In the genomic region with DNA sequence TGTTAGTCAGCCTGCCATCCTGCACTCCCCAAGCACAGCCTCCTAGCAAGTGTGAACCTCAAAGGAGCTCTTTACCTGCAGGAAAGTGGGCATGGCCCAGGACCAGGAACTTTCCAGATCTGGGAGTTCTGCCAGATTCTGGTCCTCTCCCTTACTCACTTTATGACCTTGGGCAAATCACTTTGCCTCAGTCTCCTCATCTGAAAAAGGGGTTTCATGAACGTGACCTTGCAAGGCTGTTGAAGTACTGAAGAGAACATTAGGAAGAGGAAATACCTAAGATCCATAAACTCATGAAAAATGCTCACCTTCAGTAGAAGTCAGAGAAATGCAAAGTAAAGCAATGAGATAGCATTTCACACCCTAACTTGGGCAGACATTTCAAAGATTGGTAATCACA, we compare ENCODE assay signal across 17 cellular contexts. TPM values are rescaled to one million over a fixed set of nuclear protein-coding genes. Genes with fewer than 3 reads are reported as not detected.
DNase-seq lines count a peak whose midpoint lies in the region; ATAC-seq and TF ChIP-seq lines count a peak whose summit lies in the region.
"Had no signal": no experiment of that assay in that cellular context is flagged by ENCODE, and none has a peak within 500 bp of the region (broad histone marks: within the 10 kb centered on the region; RNA-seq: fewer than 3 reads in every experiment).

No MANE protein-coding gene starts in this region.

- H3K4me3 ChIP-seq in mucosa of descending colon (no peak overlapping the region), PC-3 (ENCODE audit: low read length) (no peak overlapping the region)
- H3K4me3 ChIP-seq: BLaER1, GM23248 had no signal

- intact Hi-C loops in mucosa of descending colon (cut with DNase I, micrococcal nuclease), result no loop called here
- intact Hi-C loops in PC-3 (cut with micrococcal nuclease), result no loop called here

- H3K27ac Mint-ChIP-seq in H9 (no peak overlapping the region; a peak in 1 of 7 replicates), T-cell (no peak overlapping the region)
- H3K27ac Mint-ChIP-seq: B cell; CD4-positive, CD25-positive, alpha-beta regulatory T cell; CD8-positive, alpha-beta T cell had no signal

- H3K4ac ChIP-seq in H9 (ENCODE audit: low read depth, low read length), result no peak overlapping the region

- no peaks in the 10 kb centered on the region for H3K27me3 ChIP-seq in H9 (ENCODE audit: insufficient read depth, low read length)
- no peaks in the 10 kb centered on the region for H3K27me3 ChIP-seq in PC-3 (ENCODE audit: low read length)
- H3K27me3 ChIP-seq: BLaER1 had no signal

- H3K9me3 ChIP-seq in H9 (ENCODE audit: control insufficient read depth, low read depth, low read length) (no peaks in the 10 kb centered on the region), mucosa of descending colon (no peaks in the 10 kb centered on the region), PC-3 (ENCODE audit: low read length) (no peaks in the 10 kb centered on the region)
- H3K9me3 ChIP-seq: BLaER1, Caco-2 had no signal

- H2BK5ac ChIP-seq in H9 (ENCODE audit: insufficient read length, low read length), result peak overlapping the region; percentile 3

- H3K4me1 Mint-ChIP-seq in H9 (no peaks in the 10 kb centered on the region), T-cell (no peaks in the 10 kb centered on the region)
- H3K4me1 Mint-ChIP-seq: B cell; CD4-positive, CD25-positive, alpha-beta regulatory T cell had no signal

- POLR2A ChIA-PET in RWPE1 (lab: Yijun Ruan, JAX; ENCODE audit: low non-redundant PET), result no interaction called here
- POLR2A ChIA-PET in T-cell (lab: Charles Lee), result no interaction called here
- POLR2A ChIA-PET in PC-3 (lab: Charles Lee; ENCODE audit: unreplicated experiment), result no interaction called here

- no peak overlapping the region for H2BK12ac ChIP-seq in H9 (ENCODE audit: insufficient read length, low read depth, low read length)

- no peak overlapping the region for H3K18ac ChIP-seq in H9 (ENCODE audit: insufficient read length, low read depth, low read length)

- H3K23me2 ChIP-seq in H9 (ENCODE audit: insufficient read length, low read depth, low read length, poor library complexity, severe bottlenecking), result no peaks in the 10 kb centered on the region

- H3K23ac ChIP-seq in H9 (ENCODE audit: insufficient read length, low read depth, low read length), result no peak overlapping the region

- H3K79me2 ChIP-seq in H9 (ENCODE audit: insufficient read depth, low read length) (no peaks in the 10 kb centered on the region), PC-3 (ENCODE audit: low read length) (no peaks in the 10 kb centered on the region)

- no peak overlapping the region for H4K5ac ChIP-seq in H9 (ENCODE audit: insufficient read length, low read depth, low read length)

- H3K36me3 ChIP-seq in mucosa of descending colon (ENCODE audit: low read depth) (no peaks in the 10 kb centered on the region), PC-3 (ENCODE audit: low read depth, low read length) (peaks cover 54% of the 10 kb centered on the region)

- H2AK5ac ChIP-seq in H9 (ENCODE audit: insufficient read length, low read length), result no peak overlapping the region

- no CpG with 5 or more reads among the region's 1 CpG for WGBS in H9 (ENCODE audit: extremely low coverage, insufficient read length, low lambda C conversion rate)

- H3F3A ChIP-seq in PC-3 (ENCODE audit: low read length, unreplicated experiment), result no peaks in the 10 kb centered on the region

- H3K4me2 ChIP-seq in H9 (ENCODE audit: insufficient read depth, insufficient read length, low read length), result no peak overlapping the region
- H3K4me2 ChIP-seq in PC-3 (ENCODE audit: low read length), result no peak overlapping the region
- H3K4me2 ChIP-seq: BLaER1 had no signal

- no peak overlapping the region for H4K8ac ChIP-seq in H9 (replicated peaks; ENCODE audit: insufficient read length, low read depth, low read length)

- DNase-seq in H9 (no peak), RWPE1 (ENCODE audit: low spot score) (no peak), mucosa of descending colon (no peak), T-cell (no peak), PC-3 (no peak)
- DNase-seq in activated CD8-positive, alpha-beta memory T cell treated with anti-CD3 and anti-CD28 coated beads for 24 hours, result no peak
- DNase-seq: Caco-2; CD4-positive, CD25-positive, alpha-beta regulatory T cell; CD8-positive, alpha-beta T cell; DMS153; DND-41; GM23248; H7 had no signal

- H2AFZ ChIP-seq in H9 (ENCODE audit: low read length) (no peak overlapping the region), PC-3 (ENCODE audit: low read length) (no peak overlapping the region)
- H2AFZ ChIP-seq: GM23248 had no signal

- no peak overlapping the region for H2BK15ac ChIP-seq in H9 (ENCODE audit: low read depth, low read length)

- H3K27ac ChIP-seq in H9 (ENCODE audit: insufficient read length, low read depth, low read length) (no peak overlapping the region), RWPE1 (peak overlapping the region; percentile 13; the same call in 1 of the 2 replicates), PC-3 (ENCODE audit: low read length) (no peak overlapping the region)
- H3K27ac ChIP-seq: BLaER1, C4-2B, GM23248 had no signal

- no peak overlapping the region for H3K9ac ChIP-seq in H9 (ENCODE audit: extremely low read depth, insufficient read length, low read length)
- no peak overlapping the region for H3K9ac ChIP-seq in PC-3 (ENCODE audit: low read length)
- H3K9ac ChIP-seq: BLaER1, GM23248 had no signal

- H3K79me1 ChIP-seq in H9 (ENCODE audit: insufficient read depth, low read depth, low read length, poor library complexity, severe bottlenecking), result no peaks in the 10 kb centered on the region

- H2BK120ac ChIP-seq in H9 (ENCODE audit: low read depth, low read length, poor library complexity, severe bottlenecking), result no peak overlapping the region

- H3K4me1 ChIP-seq in H9 (ENCODE audit: insufficient read depth, low read length), result no peaks in the 10 kb centered on the region
- no peaks in the 10 kb centered on the region for H3K4me1 ChIP-seq in mucosa of descending colon (ENCODE audit: low read depth)
- no peaks in the 10 kb centered on the region for H3K4me1 ChIP-seq in PC-3 (ENCODE audit: insufficient read depth, low read length)
- H3K4me1 ChIP-seq: Caco-2 had no signal

- TF ChIP-seq CTCF in H9 (conservative IDR thresholded peaks at IDR 0.05) (no peak), RWPE1 (conservative IDR thresholded peaks at IDR 0.05; ENCODE audit: low read depth) (no peak), mucosa of descending colon (IDR thresholded peaks at IDR 0.05) (no peak), PC-3 (conservative IDR thresholded peaks at IDR 0.05; ENCODE audit: low read depth, low read length) (no peak)

- no peak overlapping the region for H3K56ac ChIP-seq in H9 (ENCODE audit: insufficient read length, low read depth, low read length)

- H3K14ac ChIP-seq in H9 (ENCODE audit: insufficient read depth, low read length), result no peak overlapping the region

- no peaks in the 10 kb centered on the region for H3K9me2 ChIP-seq in PC-3 (replicated peaks; ENCODE audit: low read length)

- H3K4me3 Mint-ChIP-seq in H9, result no peak overlapping the region
- no peak overlapping the region for H3K4me3 Mint-ChIP-seq in T-cell
- H3K4me3 Mint-ChIP-seq: B cell; CD4-positive, CD25-positive, alpha-beta regulatory T cell; CD8-positive, alpha-beta T cell had no signal

- H3K27me3 Mint-ChIP-seq in H9 (ENCODE audit: low read depth), result no peaks in the 10 kb centered on the region
- no peaks in the 10 kb centered on the region for H3K27me3 Mint-ChIP-seq in T-cell
- H3K27me3 Mint-ChIP-seq: B cell had no signal

- peak; percentile 25 for ATAC-seq in mucosa of descending colon
- ATAC-seq in T-cell (replicated peaks in 1 of 4), result no peak
- ATAC-seq in PC-3, result no peak
- ATAC-seq: CD8-positive, alpha-beta T cell; HCT116 had no signal

- H2BK20ac ChIP-seq in H9 (ENCODE audit: low read depth, low read length, poor library complexity, severe bottlenecking), result no peak overlapping the region

- H3K9me3 Mint-ChIP-seq in H9 (no peaks in the 10 kb centered on the region), T-cell (no peaks in the 10 kb centered on the region)
- H3K9me3 Mint-ChIP-seq: CD4-positive, CD25-positive, alpha-beta regulatory T cell; CD8-positive, alpha-beta T cell had no signal

- no peaks in the 10 kb centered on the region for H4K20me1 ChIP-seq in H9 (ENCODE audit: control insufficient read depth, insufficient read depth, insufficient read length)
- no peaks in the 10 kb centered on the region for H4K20me1 ChIP-seq in PC-3 (ENCODE audit: low read length)

- no TSS peak for BruUV-seq in PC-3 (replicated peaks; lab: Mats Ljungman, UMichigan)

- no peak overlapping the region for H3T11ph ChIP-seq in H9 (ENCODE audit: low read length)

- CTCF ChIA-PET in RWPE1 (lab: Yijun Ruan, JAX), result interaction anchor here (1.2 to 1.4 kb wide), 2 partner anchors 8 to 63 kb away, joined by 3 to 9 read pairs; a partner anchor contains a TSS
- CTCF ChIA-PET in T-cell (lab: Charles Lee), result no interaction called here
- CTCF ChIA-PET in PC-3 (lab: Charles Lee), result no interaction called here

- H3K36me3 Mint-ChIP-seq in H9 (ENCODE audit: insufficient read depth in 1 of 3, low read depth in 3 of 3), result peaks cover 18 to 87% (median 83%) of the 10 kb centered on the region in 3 experiments; a peak in 6 of 7 replicates
- no peaks in the 10 kb centered on the region for H3K36me3 Mint-ChIP-seq in T-cell
- H3K36me3 Mint-ChIP-seq: CD4-positive, CD25-positive, alpha-beta regulatory T cell had no signal

- H4K91ac ChIP-seq in H9 (ENCODE audit: insufficient read length, low read depth, low read length), result no peak overlapping the region

RNA-seq across cellular contexts. Expression of gene DSN1, which starts 26.8 kb away (rescaled TPM):
- total RNA-seq in H9 (2021), result 20.6 and 22.8 TPM in 2 replicates
- total RNA-seq in mucosa of descending colon, result 10 to 100 TPM in 1 of 3 donors, 1 to 10 TPM in 2; 7.8 to 11.3 (median 7.9) TPM
- total RNA-seq in T-cell, result 10 to 100 TPM; 10.1 to 13.6 (median 11.1) TPM
- 36.3 and 39.8 TPM in 2 replicates for total RNA-seq in PC-3 (2014; rRNA removed)

RNA-seq across cellular contexts. Expression of gene NDRG3, which starts 54.5 kb away (rescaled TPM):
- total RNA-seq in H9 (2021) (22.4 and 23.6 TPM in 2 replicates), mucosa of descending colon (10 to 100 TPM; 23.5 to 50.9 (median 26.1) TPM), T-cell (10 to 100 TPM; 25.8 to 29.5 (median 28.3) TPM), PC-3 (2014; rRNA removed) (27.0 and 30.1 TPM in 2 replicates)
